ENCODE assay signal across 16 cellular contexts in genomic region chr6:17900011-17900410, GRCh38.
DNase-seq lines count a peak whose midpoint lies in the region; ATAC-seq and TF ChIP-seq lines count a peak whose summit lies in the region.
"Had no signal": no experiment of that assay in that cellular context is flagged by ENCODE, and none has a peak within 500 bp of the region (broad histone marks: within the 10 kb centered on the region; RNA-seq: fewer than 3 reads in every experiment).

No MANE protein-coding gene starts in this region.

- intact Hi-C loops in activated B cell treated with CpG ODN at 0.5 μM for 24 hours (cut with micrococcal nuclease) (no loop called here), left colon (cut with DNase I, micrococcal nuclease) (no loop called here)

- ATAC-seq in activated B cell treated with CpG ODN at 0.5 μM for 24 hours (ENCODE audit: low read depth) (peak; percentile 47), left colon (peak; percentile 30)
- ATAC-seq in stimulated activated naive B cell treated with anti-CD40 and anti-IgM and Interleukin-4, amounts not matched to agents 10 μg/mL and 1 μg/mL and 100 μg/mL, for 72 hours (replicated peaks), result peak; percentile 58 to 65
- ATAC-seq in activated naive CD8-positive, alpha-beta T cell treated with anti-CD3 and anti-CD28 coated beads, Interleukin-2, amount 50 U/mL, for 24 hours, result no peak
- ATAC-seq: HCT116 had no signal

- peaks cover 8% of the 10 kb centered on the region for H3K4me1 Mint-ChIP-seq in activated B cell treated with CpG ODN at 0.5 μM for 24 hours
- peaks cover 0 to 13% of the 10 kb centered on the region in 2 donors for H3K4me1 Mint-ChIP-seq in stimulated activated naive B cell treated with anti-CD40 and anti-IgM and Interleukin-4, amounts not matched to agents 10 μg/mL and 1 μg/mL and 100 μg/mL, for 72 hours
- H3K4me1 Mint-ChIP-seq in activated naive CD8-positive, alpha-beta T cell treated with anti-CD3 and anti-CD28 coated beads, Interleukin-2, amount 50 U/mL, for 24 hours, result no peaks in the 10 kb centered on the region
- H3K4me1 Mint-ChIP-seq: CD4-positive, alpha-beta memory T cell had no signal

- peaks cover 8% of the 10 kb centered on the region; the same call in 1 of the 2 replicates for H3K9me3 ChIP-seq in OCI-LY3 (ENCODE audit: insufficient read depth, low read length)

- H3K36me3 ChIP-seq in OCI-LY3 (replicated peaks; ENCODE audit: low read depth, low read length), result peaks cover 4% of the 10 kb centered on the region

- H3K36me3 Mint-ChIP-seq in activated B cell treated with CpG ODN at 0.5 μM for 24 hours (ENCODE audit: low read depth), result peaks cover 26% of the 10 kb centered on the region
- peaks cover 21 to 28% of the 10 kb centered on the region in 2 donors for H3K36me3 Mint-ChIP-seq in stimulated activated naive B cell treated with anti-CD40 and anti-IgM and Interleukin-4, amounts not matched to agents 10 μg/mL and 1 μg/mL and 100 μg/mL, for 72 hours
- peaks cover 5% of the 10 kb centered on the region for H3K36me3 Mint-ChIP-seq in activated naive CD8-positive, alpha-beta T cell treated with anti-CD3 and anti-CD28 coated beads, Interleukin-2, amount 50 U/mL, for 24 hours (ENCODE audit: low read depth)

- CTCF ChIA-PET in activated B cell treated with CpG ODN at 0.5 μM for 24 hours (lab: Charles Lee), result no interaction called here

- peaks cover 15% of the 10 kb centered on the region for H3K9me3 Mint-ChIP-seq in activated B cell treated with CpG ODN at 0.5 μM for 24 hours
- peaks cover 21 to 22% of the 10 kb centered on the region in 2 donors for H3K9me3 Mint-ChIP-seq in stimulated activated naive B cell treated with anti-CD40 and anti-IgM and Interleukin-4, amounts not matched to agents 10 μg/mL and 1 μg/mL and 100 μg/mL, for 72 hours
- H3K9me3 Mint-ChIP-seq in activated naive CD8-positive, alpha-beta T cell treated with anti-CD3 and anti-CD28 coated beads, Interleukin-2, amount 50 U/mL, for 24 hours, result peaks cover 22% of the 10 kb centered on the region

- DNase-seq in activated B cell treated with CpG ODN at 0.5 μM for 24 hours, result no peak
- no peak for DNase-seq in left colon
- no peak for DNase-seq in stimulated activated naive B cell treated with anti-CD40 and anti-IgM and Interleukin-4, amounts not matched to agents 10 μg/mL and 1 μg/mL and 100 μg/mL, for 72 hours
- DNase-seq in NCI-H1092 treated with DMSO at 0.1 percent for 48 hours (lab: John Stamatoyannopoulos, UW), result no peak
- DNase-seq in H4 (ENCODE audit: low spot score), result no peak
- no peak for DNase-seq in activated naive CD8-positive, alpha-beta T cell treated with anti-CD3 and anti-CD28 coated beads, Interleukin-2, amount 50 U/mL, for 24 hours
- DNase-seq: C1 segment of cervical spinal cord; Calu3; CD4-positive, alpha-beta memory T cell; COR-L47; DMS153; DND-41; GM23248; H9 had no signal

- H3K27ac ChIP-seq in OCI-LY3 (ENCODE audit: low read length), result peak overlapping the region; percentile 76
- H3K27ac ChIP-seq: GM23248 had no signal

- no peak overlapping the region for H3K4me3 Mint-ChIP-seq in activated B cell treated with CpG ODN at 0.5 μM for 24 hours
- no peak overlapping the region for H3K4me3 Mint-ChIP-seq in stimulated activated naive B cell treated with anti-CD40 and anti-IgM and Interleukin-4, amounts not matched to agents 10 μg/mL and 1 μg/mL and 100 μg/mL, for 72 hours
- no peak overlapping the region for H3K4me3 Mint-ChIP-seq in activated naive CD8-positive, alpha-beta T cell treated with anti-CD3 and anti-CD28 coated beads, Interleukin-2, amount 50 U/mL, for 24 hours
- H3K4me3 Mint-ChIP-seq: CD4-positive, alpha-beta memory T cell; H9 had no signal

- H3K9ac ChIP-seq in OCI-LY3 (ENCODE audit: low read length), result 0 out of 2 replicates have a peak overlapping the region, but pooled peaks have one; percentile 3
- H3K9ac ChIP-seq: GM23248 had no signal

- H3K4me1 ChIP-seq in OCI-LY3 (ENCODE audit: low read length), result peaks cover 15% of the 10 kb centered on the region

- no peak overlapping the region for H3K27ac Mint-ChIP-seq in activated B cell treated with CpG ODN at 0.5 μM for 24 hours
- H3K27ac Mint-ChIP-seq in stimulated activated naive B cell treated with anti-CD40 and anti-IgM and Interleukin-4, amounts not matched to agents 10 μg/mL and 1 μg/mL and 100 μg/mL, for 72 hours, result no peak overlapping the region
- no peak overlapping the region for H3K27ac Mint-ChIP-seq in activated naive CD8-positive, alpha-beta T cell treated with anti-CD3 and anti-CD28 coated beads, Interleukin-2, amount 50 U/mL, for 24 hours
- H3K27ac Mint-ChIP-seq: CD4-positive, alpha-beta memory T cell; H9 had no signal

- no peaks in the 10 kb centered on the region for H4K20me1 ChIP-seq in OCI-LY3 (ENCODE audit: insufficient read depth, low read length)

- TF ChIP-seq CTCF in OCI-LY3 (IDR thresholded peaks at IDR 0.05; ENCODE audit: low read depth, low read length) (no peak), activated B cell treated with CpG ODN at 0.5 μM for 24 hours (IDR thresholded peaks at IDR 0.05) (no peak)

- H3K27me3 Mint-ChIP-seq in activated B cell treated with CpG ODN at 0.5 μM for 24 hours, result no peaks in the 10 kb centered on the region
- H3K27me3 Mint-ChIP-seq in stimulated activated naive B cell treated with anti-CD40 and anti-IgM and Interleukin-4, amounts not matched to agents 10 μg/mL and 1 μg/mL and 100 μg/mL, for 72 hours, result no peaks in the 10 kb centered on the region
- peaks cover 10% of the 10 kb centered on the region for H3K27me3 Mint-ChIP-seq in activated naive CD8-positive, alpha-beta T cell treated with anti-CD3 and anti-CD28 coated beads, Interleukin-2, amount 50 U/mL, for 24 hours

- H3K79me2 ChIP-seq in OCI-LY3 (ENCODE audit: low read length), result no peaks in the 10 kb centered on the region

- H3K4me2 ChIP-seq in OCI-LY3 (ENCODE audit: low read length), result peak overlapping the region; percentile 83

- POLR2A ChIA-PET in activated B cell treated with CpG ODN at 0.5 μM for 24 hours (lab: Charles Lee), result no interaction called here

- H3K27me3 ChIP-seq in OCI-LY3 (ENCODE audit: low read depth, low read length), result no peaks in the 10 kb centered on the region

- no peak overlapping the region for H2AFZ ChIP-seq in OCI-LY3 (ENCODE audit: low read depth, low read length)
- H2AFZ ChIP-seq: GM23248 had no signal

- H3K4me3 ChIP-seq in OCI-LY3 (ENCODE audit: low read length), result peak overlapping the region; percentile 45
- H3K4me3 ChIP-seq: GM23248 had no signal
